ENCODE assay signal across 18 cellular contexts in genomic region chrX:115399306-115399705, GRCh38.
"Had no signal": no experiment of that assay in that cellular context is flagged by ENCODE, and none has a peak within 500 bp of the region (broad histone marks: within the 10 kb centered on the region; RNA-seq: fewer than 3 reads in every experiment).

No MANE protein-coding gene starts in this region.

- H3K36me3 Mint-ChIP-seq: activated CD8-positive, alpha-beta memory T cell treated with anti-CD3 and anti-CD28 coated beads, Interleukin-2, amount 10 ng/mL, durations not matched to agents 7 days and 5 days; activated naive CD4-positive, alpha-beta T cell treated with anti-CD3 and anti-CD28 coated beads, Interleukin-2, amount 50 U/mL, for 72 hours had no signal

- H3K27me3 ChIP-seq: brain microvascular endothelial cell, esophagus squamous epithelium had no signal

- H3K9me3 ChIP-seq: esophagus squamous epithelium, heart left ventricle, left ventricle myocardium inferior, pancreas had no signal

- H3K4me1 Mint-ChIP-seq: activated CD8-positive, alpha-beta memory T cell treated with anti-CD3 and anti-CD28 coated beads, Interleukin-2, amount 10 ng/mL, durations not matched to agents 7 days and 5 days had no signal

- H3K4me3 Mint-ChIP-seq: activated CD8-positive, alpha-beta memory T cell treated with anti-CD3 and anti-CD28 coated beads, Interleukin-2, amount 10 ng/mL, durations not matched to agents 7 days and 5 days; activated T-cell treated with anti-CD3 and anti-CD28 coated beads, Interleukin-2, amount 50 U/mL, for 24 hours; stimulated activated naive CD8-positive, alpha-beta T cell treated with anti-CD3 and anti-CD28 coated beads, Interleukin-15, Interleukin-2, amounts not matched to agents 100 ng/mL and 50 ng/mL, for 24 hours had no signal

- H3K4me1 ChIP-seq: esophagus squamous epithelium, heart left ventricle, left ventricle myocardium inferior, pancreas had no signal

- H3K27ac ChIP-seq: brain microvascular endothelial cell, esophagus squamous epithelium, heart left ventricle, left ventricle myocardium inferior, pancreas had no signal

- H3K9me3 Mint-ChIP-seq: activated naive CD4-positive, alpha-beta T cell treated with anti-CD3 and anti-CD28 coated beads, Interleukin-2, amount 50 U/mL, for 72 hours; activated T-cell treated with anti-CD3 and anti-CD28 coated beads, Interleukin-2, amount 50 U/mL, for 24 hours; stimulated activated naive CD8-positive, alpha-beta T cell treated with anti-CD3 and anti-CD28 coated beads, Interleukin-15, Interleukin-2, amounts not matched to agents 100 ng/mL and 50 ng/mL, for 24 hours had no signal

- DNase-seq: activated CD4-positive, alpha-beta T cell treated with anti-CD3 and anti-CD28 coated beads, Interleukin-2, amount 50 U/mL, for 48 hours; activated CD4-positive, CD25-positive, alpha-beta regulatory T cell treated with anti-CD3 and anti-CD28 coated beads, Interleukin-2, amount 50 U/mL, for 72 hours; activated CD8-positive, alpha-beta memory T cell treated with anti-CD3 and anti-CD28 coated beads, Interleukin-2, amount 10 ng/mL, durations not matched to agents 7 days and 5 days; activated effector memory CD4-positive, alpha-beta T cell treated with anti-CD3 and anti-CD28 coated beads, Interleukin-2, amount 50 U/mL, for 16 hours; activated T-cell treated with anti-CD3 and anti-CD28 coated beads, Interleukin-2, amount 50 U/mL, for 24 hours; amniotic stem cell; brain microvascular endothelial cell; dorsolateral prefrontal cortex; esophagus squamous epithelium; heart left ventricle; left ventricle myocardium inferior; mesenchymal stem cell; pancreas; stimulated activated CD4-positive, alpha-beta T cell treated with anti-CD3 and anti-CD28 coated beads, Interleukin-4, amount 100 ng/mL, for 1 hour; stimulated activated CD8-positive, alpha-beta memory T cell treated with anti-CD3 and anti-CD28 coated beads, Interleukin-4, amount 100 ng/mL, for 48 hours had no signal

- H3K27ac Mint-ChIP-seq: activated CD8-positive, alpha-beta memory T cell treated with anti-CD3 and anti-CD28 coated beads, Interleukin-2, amount 10 ng/mL, durations not matched to agents 7 days and 5 days; activated naive CD4-positive, alpha-beta T cell treated with anti-CD3 and anti-CD28 coated beads, Interleukin-2, amount 50 U/mL, for 72 hours; activated T-cell treated with anti-CD3 and anti-CD28 coated beads, Interleukin-2, amount 50 U/mL, for 24 hours; stimulated activated naive CD8-positive, alpha-beta T cell treated with anti-CD3 and anti-CD28 coated beads, Interleukin-15, Interleukin-2, amounts not matched to agents 100 ng/mL and 50 ng/mL, for 24 hours had no signal

- FAIRE-seq: islet of Langerhans, pancreas had no signal

- H3K27me3 Mint-ChIP-seq: activated CD8-positive, alpha-beta memory T cell treated with anti-CD3 and anti-CD28 coated beads, Interleukin-2, amount 10 ng/mL, durations not matched to agents 7 days and 5 days; stimulated activated naive CD8-positive, alpha-beta T cell treated with anti-CD3 and anti-CD28 coated beads, Interleukin-15, Interleukin-2, amounts not matched to agents 100 ng/mL and 50 ng/mL, for 24 hours had no signal

- H3K4me3 ChIP-seq: dorsolateral prefrontal cortex, esophagus squamous epithelium, heart left ventricle, left ventricle myocardium inferior, pancreas had no signal

- H3K36me3 ChIP-seq: brain microvascular endothelial cell, esophagus squamous epithelium, heart left ventricle, left ventricle myocardium inferior, pancreas had no signal
